Comparison of ENCODE assay signal across 1 cellular context in the genomic region with DNA sequence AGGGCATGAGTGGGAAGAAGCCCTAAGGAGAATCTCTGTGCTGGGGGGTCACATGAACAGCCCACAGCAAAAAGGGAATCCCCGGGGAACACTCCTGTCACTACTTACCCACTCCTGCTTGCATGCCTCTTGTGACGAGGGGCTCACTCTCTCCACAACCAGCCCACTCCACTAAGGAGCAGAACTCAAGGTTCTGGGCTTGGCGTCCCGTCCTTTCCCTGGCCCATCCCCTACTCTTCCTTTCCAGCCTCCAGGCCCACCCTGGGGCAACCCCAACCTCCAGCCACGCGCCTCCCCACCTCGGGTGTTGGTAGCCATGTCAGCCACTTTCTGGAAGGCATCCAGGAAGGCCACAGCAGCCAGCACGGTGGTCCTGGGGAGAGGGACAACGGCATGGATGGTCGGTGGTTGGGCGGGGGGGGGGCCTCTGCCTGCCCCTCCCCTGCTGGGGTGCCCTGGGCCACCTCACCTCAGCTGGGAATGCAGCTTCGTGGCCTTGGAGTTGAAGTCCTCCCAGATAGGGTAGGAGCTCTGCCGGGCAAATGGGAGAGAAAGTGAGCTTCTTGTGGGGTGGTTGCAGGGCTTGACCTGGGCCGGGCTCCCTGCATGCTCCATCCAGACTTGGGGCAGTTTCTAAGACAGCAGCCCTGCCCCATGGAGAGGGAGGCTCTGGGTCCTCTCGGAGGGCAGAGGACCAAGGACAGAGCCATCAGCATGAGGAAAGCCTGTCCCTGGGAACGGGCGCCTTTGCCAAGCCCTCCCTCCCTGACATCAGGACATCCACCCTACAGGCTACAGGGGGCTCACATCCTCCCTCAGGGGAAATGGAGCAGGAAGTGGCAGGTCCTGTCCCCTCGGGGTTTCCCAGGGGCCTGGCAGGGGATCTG.
TF ChIP-seq lines count a peak whose summit lies in the region.

No MANE protein-coding gene starts in this region.

TF ChIP-seq in HepG2, 621 proteins besides CTCF, POLR2A, EP300 and RAD21 (continued from another document and continues in another):
- TF ChIP-seq, protein P1, sequence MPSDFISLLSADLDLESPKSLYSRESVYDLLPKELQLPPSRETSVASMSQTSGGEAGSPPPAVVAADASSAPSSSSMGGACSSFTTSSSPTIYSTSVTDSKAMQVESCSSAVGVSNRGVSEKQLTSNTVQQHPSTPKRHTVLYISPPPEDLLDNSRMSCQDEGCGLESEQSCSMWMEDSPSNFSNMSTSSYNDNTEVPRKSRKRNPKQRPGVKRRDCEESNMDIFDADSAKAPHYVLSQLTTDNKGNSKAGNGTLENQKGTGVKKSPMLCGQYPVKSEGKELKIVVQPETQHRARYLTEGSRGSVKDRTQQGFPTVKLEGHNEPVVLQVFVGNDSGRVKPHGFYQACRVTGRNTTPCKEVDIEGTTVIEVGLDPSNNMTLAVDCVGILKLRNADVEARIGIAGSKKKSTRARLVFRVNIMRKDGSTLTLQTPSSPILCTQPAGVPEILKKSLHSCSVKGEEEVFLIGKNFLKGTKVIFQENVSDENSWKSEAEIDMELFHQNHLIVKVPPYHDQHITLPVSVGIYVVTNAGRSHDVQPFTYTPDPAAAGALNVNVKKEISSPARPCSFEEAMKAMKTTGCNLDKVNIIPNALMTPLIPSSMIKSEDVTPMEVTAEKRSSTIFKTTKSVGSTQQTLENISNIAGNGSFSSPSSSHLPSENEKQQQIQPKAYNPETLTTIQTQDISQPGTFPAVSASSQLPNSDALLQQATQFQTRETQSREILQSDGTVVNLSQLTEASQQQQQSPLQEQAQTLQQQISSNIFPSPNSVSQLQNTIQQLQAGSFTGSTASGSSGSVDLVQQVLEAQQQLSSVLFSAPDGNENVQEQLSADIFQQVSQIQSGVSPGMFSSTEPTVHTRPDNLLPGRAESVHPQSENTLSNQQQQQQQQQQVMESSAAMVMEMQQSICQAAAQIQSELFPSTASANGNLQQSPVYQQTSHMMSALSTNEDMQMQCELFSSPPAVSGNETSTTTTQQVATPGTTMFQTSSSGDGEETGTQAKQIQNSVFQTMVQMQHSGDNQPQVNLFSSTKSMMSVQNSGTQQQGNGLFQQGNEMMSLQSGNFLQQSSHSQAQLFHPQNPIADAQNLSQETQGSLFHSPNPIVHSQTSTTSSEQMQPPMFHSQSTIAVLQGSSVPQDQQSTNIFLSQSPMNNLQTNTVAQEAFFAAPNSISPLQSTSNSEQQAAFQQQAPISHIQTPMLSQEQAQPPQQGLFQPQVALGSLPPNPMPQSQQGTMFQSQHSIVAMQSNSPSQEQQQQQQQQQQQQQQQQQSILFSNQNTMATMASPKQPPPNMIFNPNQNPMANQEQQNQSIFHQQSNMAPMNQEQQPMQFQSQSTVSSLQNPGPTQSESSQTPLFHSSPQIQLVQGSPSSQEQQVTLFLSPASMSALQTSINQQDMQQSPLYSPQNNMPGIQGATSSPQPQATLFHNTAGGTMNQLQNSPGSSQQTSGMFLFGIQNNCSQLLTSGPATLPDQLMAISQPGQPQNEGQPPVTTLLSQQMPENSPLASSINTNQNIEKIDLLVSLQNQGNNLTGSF (CRISPR knock-in tag; IDR thresholded peaks at IDR 0.05), result no peak
- TF ChIP-seq ZNF446 (CRISPR knock-in tag; IDR thresholded peaks at IDR 0.05), result peak; percentile 65; the same call in 1 of the 2 replicates
- TF ChIP-seq ADNP (CRISPR knock-in tag; IDR thresholded peaks at IDR 0.05), result no peak
- 0 out of 2 replicates have a peak, but pooled peaks have one; percentile 9 for TF ChIP-seq ZSCAN30 (CRISPR knock-in tag; IDR thresholded peaks at IDR 0.05)
- TF ChIP-seq, protein P2, sequence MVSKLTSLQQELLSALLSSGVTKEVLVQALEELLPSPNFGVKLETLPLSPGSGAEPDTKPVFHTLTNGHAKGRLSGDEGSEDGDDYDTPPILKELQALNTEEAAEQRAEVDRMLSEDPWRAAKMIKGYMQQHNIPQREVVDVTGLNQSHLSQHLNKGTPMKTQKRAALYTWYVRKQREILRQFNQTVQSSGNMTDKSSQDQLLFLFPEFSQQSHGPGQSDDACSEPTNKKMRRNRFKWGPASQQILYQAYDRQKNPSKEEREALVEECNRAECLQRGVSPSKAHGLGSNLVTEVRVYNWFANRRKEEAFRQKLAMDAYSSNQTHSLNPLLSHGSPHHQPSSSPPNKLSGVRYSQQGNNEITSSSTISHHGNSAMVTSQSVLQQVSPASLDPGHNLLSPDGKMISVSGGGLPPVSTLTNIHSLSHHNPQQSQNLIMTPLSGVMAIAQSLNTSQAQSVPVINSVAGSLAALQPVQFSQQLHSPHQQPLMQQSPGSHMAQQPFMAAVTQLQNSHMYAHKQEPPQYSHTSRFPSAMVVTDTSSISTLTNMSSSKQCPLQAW (CRISPR knock-in tag; IDR thresholded peaks at IDR 0.05), result peak; percentile 22; the same call in 1 of the 2 replicates
- TF ChIP-seq KAT2B (IDR thresholded peaks at IDR 0.05; ENCODE audit: borderline replicate concordance, low read depth, low read length), result no peak
- TF ChIP-seq FOXK1 (CRISPR knock-in tag; IDR thresholded peaks at IDR 0.05; ENCODE audit: borderline replicate concordance, low read depth), result no peak
- TF ChIP-seq, protein P3, sequence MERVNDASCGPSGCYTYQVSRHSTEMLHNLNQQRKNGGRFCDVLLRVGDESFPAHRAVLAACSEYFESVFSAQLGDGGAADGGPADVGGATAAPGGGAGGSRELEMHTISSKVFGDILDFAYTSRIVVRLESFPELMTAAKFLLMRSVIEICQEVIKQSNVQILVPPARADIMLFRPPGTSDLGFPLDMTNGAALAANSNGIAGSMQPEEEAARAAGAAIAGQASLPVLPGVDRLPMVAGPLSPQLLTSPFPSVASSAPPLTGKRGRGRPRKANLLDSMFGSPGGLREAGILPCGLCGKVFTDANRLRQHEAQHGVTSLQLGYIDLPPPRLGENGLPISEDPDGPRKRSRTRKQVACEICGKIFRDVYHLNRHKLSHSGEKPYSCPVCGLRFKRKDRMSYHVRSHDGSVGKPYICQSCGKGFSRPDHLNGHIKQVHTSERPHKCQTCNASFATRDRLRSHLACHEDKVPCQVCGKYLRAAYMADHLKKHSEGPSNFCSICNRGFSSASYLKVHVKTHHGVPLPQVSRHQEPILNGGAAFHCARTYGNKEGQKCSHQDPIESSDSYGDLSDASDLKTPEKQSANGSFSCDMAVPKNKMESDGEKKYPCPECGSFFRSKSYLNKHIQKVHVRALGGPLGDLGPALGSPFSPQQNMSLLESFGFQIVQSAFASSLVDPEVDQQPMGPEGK (CRISPR knock-in tag; IDR thresholded peaks at IDR 0.05), result peak; percentile 66; the same call in 1 of the 2 replicates
- no peak for TF ChIP-seq ZNF34 (CRISPR knock-in tag; IDR thresholded peaks at IDR 0.05; ENCODE audit: borderline replicate concordance)
- TF ChIP-seq ZNF788 (CRISPR knock-in tag; IDR thresholded peaks at IDR 0.05; ENCODE audit: borderline replicate concordance), result 0 out of 2 replicates have a peak, but pooled peaks have one; percentile 28
- TF ChIP-seq MAFF (IDR thresholded peaks at IDR 0.05; ENCODE audit: low read depth, low read length), result no peak
- 0 out of 2 replicates have a peak, but pooled peaks have one; percentile 13 for TF ChIP-seq HNRNPL (IDR thresholded peaks at IDR 0.05; ENCODE audit: low read depth, low read length)
- TF ChIP-seq ZNF816 (CRISPR knock-in tag; IDR thresholded peaks at IDR 0.05; ENCODE audit: borderline replicate concordance), result no peak
- TF ChIP-seq, protein P4, sequence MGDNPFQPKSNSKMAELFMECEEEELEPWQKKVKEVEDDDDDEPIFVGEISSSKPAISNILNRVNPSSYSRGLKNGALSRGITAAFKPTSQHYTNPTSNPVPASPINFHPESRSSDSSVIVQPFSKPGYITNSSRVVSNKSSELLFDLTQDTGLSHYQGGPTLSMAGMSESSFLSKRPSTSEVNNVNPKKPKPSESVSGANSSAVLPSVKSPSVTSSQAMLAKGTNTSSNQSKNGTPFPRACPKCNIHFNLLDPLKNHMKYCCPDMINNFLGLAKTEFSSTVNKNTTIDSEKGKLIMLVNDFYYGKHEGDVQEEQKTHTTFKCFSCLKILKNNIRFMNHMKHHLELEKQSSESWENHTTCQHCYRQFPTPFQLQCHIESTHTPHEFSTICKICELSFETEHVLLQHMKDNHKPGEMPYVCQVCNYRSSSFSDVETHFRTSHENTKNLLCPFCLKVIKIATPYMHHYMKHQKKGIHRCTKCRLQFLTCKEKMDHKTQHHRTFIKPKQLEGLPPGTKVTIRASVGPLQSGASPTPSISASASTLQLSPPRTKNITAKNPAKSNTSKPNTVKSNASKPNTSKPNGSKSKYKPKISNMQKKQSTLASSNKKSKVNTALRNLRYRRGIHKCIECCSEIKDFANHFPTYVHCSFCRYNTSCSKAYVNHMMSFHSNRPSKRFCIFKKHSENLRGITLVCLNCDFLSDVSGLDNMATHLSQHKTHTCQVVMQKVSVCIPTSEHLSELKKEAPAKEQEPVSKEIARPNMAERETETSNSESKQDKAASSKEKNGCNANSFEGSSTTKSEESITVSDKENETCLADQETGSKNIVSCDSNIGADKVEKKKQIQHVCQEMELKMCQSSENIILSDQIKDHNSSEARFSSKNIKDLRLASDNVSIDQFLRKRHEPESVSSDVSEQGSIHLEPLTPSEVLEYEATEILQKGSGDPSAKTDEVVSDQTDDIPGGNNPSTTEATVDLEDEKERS (CRISPR knock-in tag; IDR thresholded peaks at IDR 0.05), result 0 out of 2 replicates have a peak, but pooled peaks have one; percentile 36
- TF ChIP-seq, protein P5, sequence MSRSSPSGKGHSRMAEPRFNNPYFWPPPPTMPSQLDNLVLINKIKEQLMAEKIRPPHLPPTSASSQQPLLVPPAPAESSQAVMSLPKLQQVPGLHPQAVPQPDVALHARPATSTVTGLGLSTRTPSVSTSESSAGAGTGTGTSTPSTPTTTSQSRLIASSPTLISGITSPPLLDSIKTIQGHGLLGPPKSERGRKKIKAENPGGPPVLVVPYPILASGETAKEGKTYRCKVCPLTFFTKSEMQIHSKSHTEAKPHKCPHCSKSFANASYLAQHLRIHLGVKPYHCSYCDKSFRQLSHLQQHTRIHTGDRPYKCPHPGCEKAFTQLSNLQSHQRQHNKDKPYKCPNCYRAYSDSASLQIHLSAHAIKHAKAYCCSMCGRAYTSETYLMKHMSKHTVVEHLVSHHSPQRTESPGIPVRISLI (CRISPR knock-in tag; IDR thresholded peaks at IDR 0.05; ENCODE audit: borderline replicate concordance), result 0 out of 2 replicates have a peak, but pooled peaks have one; percentile 5
- peak; percentile 28 for TF ChIP-seq RBM39 (IDR thresholded peaks at IDR 0.05; ENCODE audit: low read depth, low read length, poor library complexity, severe bottlenecking)
- 0 out of 2 replicates have a peak, but pooled peaks have one; percentile 42 for TF ChIP-seq DNMT1 (CRISPR knock-in tag; IDR thresholded peaks at IDR 0.05)
- TF ChIP-seq JUND (CRISPR knock-in tag; IDR thresholded peaks at IDR 0.05), result peak; percentile 30; the same call in 1 of the 2 replicates
- no peak for TF ChIP-seq IRF2 (CRISPR knock-in tag; IDR thresholded peaks at IDR 0.05)
- 0 out of 2 replicates have a peak, but pooled peaks have one; percentile 23 for TF ChIP-seq ZNF274 (CRISPR knock-in tag; IDR thresholded peaks at IDR 0.05)
- TF ChIP-seq, protein P6, sequence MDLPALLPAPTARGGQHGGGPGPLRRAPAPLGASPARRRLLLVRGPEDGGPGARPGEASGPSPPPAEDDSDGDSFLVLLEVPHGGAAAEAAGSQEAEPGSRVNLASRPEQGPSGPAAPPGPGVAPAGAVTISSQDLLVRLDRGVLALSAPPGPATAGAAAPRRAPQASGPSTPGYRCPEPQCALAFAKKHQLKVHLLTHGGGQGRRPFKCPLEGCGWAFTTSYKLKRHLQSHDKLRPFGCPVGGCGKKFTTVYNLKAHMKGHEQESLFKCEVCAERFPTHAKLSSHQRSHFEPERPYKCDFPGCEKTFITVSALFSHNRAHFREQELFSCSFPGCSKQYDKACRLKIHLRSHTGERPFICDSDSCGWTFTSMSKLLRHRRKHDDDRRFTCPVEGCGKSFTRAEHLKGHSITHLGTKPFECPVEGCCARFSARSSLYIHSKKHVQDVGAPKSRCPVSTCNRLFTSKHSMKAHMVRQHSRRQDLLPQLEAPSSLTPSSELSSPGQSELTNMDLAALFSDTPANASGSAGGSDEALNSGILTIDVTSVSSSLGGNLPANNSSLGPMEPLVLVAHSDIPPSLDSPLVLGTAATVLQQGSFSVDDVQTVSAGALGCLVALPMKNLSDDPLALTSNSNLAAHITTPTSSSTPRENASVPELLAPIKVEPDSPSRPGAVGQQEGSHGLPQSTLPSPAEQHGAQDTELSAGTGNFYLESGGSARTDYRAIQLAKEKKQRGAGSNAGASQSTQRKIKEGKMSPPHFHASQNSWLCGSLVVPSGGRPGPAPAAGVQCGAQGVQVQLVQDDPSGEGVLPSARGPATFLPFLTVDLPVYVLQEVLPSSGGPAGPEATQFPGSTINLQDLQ (CRISPR knock-in tag; IDR thresholded peaks at IDR 0.05), result peak; percentile 94
- 0 out of 2 replicates have a peak, but pooled peaks have one; percentile 21 for TF ChIP-seq ZNF567 (CRISPR knock-in tag; IDR thresholded peaks at IDR 0.05; ENCODE audit: borderline replicate concordance)
- TF ChIP-seq, protein P7, sequence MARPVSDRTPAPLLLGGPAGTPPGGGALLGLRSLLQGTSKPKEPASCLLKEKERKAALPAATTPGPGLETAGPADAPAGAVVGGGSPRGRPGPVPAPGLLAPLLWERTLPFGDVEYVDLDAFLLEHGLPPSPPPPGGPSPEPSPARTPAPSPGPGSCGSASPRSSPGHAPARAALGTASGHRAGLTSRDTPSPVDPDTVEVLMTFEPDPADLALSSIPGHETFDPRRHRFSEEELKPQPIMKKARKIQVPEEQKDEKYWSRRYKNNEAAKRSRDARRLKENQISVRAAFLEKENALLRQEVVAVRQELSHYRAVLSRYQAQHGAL (CRISPR knock-in tag; IDR thresholded peaks at IDR 0.05; ENCODE audit: not compliant biosample characterization), result no peak
- TF ChIP-seq RBM22 (optimal IDR thresholded peaks at IDR 0.05; ENCODE audit: low read length), result peak; percentile 93
- TF ChIP-seq REPIN1 (CRISPR knock-in tag; IDR thresholded peaks at IDR 0.05; ENCODE audit: borderline replicate concordance, low read depth), result no peak
- 0 out of 2 replicates have a peak, but pooled peaks have one; percentile 66 for TF ChIP-seq ZNF572 (CRISPR knock-in tag; IDR thresholded peaks at IDR 0.05)
- TF ChIP-seq PAX8 (CRISPR knock-in tag; IDR thresholded peaks at IDR 0.05; ENCODE audit: borderline replicate concordance), result peak; percentile 65; the same call in 1 of the 2 replicates
- TF ChIP-seq, protein P8, sequence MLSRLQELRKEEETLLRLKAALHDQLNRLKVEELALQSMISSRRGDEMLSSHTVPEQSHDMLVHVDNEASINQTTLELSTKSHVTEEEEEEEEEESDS (CRISPR knock-in tag; IDR thresholded peaks at IDR 0.05; ENCODE audit: borderline replicate concordance), result no peak
